Comparison of ENCODE assay signal across 7 cellular contexts in the genomic region with DNA sequence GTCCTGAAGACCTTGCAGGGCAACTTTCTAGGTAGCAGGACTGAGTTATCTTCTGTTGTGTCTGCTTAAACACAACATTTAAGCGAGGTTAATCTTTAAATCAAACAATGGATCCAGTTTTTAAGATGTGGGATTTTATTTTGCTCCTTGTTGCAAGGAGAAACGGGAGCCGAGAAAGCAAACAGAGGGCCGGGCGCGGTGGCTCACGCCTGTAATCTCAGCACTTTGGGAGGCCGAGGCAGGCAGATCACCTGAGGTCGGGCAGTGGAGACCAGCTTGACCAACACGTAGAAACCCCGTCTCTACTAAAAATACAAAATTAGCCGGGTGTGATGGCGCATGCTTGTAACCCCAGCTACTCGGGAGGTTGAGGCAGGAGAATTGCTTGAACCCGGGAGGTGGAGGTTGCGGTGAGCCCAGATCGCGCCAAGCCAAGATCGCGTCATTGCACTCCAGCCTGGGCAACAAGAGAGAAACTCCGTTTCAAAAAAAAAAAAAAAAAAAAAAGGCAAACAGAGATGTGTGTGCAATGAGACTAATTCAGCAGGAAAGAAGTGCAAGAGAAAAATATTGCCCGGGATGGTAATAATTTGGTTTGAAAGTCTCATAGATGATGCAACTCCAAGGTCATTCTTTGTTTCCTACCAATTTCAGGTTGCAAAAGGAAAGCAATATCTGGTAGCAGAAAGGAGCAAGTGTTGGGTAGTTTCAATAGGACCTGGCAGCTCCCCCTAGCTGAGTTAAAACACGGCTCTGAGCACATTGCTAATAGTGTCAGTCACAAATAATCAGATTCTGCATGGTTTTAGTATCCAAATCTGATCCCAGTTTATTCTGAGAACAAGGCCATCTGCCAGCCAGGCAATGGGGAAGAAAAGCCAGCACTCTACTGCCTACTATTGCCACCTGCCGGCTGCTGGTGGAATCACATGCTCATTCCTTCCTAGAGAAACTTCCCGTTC.
DNase-seq lines count a peak whose midpoint lies in the region; ATAC-seq, FAIRE-seq and TF ChIP-seq lines count a peak whose summit lies in the region.

No MANE protein-coding gene starts in this region.

- TF ChIP-seq RAD21 in HepG2 (CRISPR knock-in tag; IDR thresholded peaks at IDR 0.05), result peak; percentile 58

- WGBS in HepG2 (ENCODE audit: low lambda C conversion rate), result 81% methylated on average over 25 of the region's 25 CpGs

- POLR2A ChIA-PET in HepG2 (lab: Yijun Ruan, JAX), result interaction anchor here (0.7 kb wide), 1 partner anchor 58 kb away, joined by 3 read pairs; no protein-coding TSS in a partner anchor

- TF ChIP-seq CTCF in GM13977 (IDR thresholded peaks at IDR 0.05; ENCODE audit: extremely low read depth, insufficient read depth, missing control alignments) (peak; percentile 93), coronary artery (IDR thresholded peaks at IDR 0.05) (peak; percentile 86), HepG2 (CRISPR knock-in tag; IDR thresholded peaks at IDR 0.05) (peak; percentile 85)

- peaks cover 6 to 40% of the 10 kb centered on the region in 2 experiments for H3K36me3 ChIP-seq in HepG2 (replicated peaks in 1 of 2; ENCODE audit: control insufficient read depth in 1 of 2, insufficient read depth in 2 of 2, low read length in 2 of 2)

- H4K20me1 ChIP-seq in HepG2 (ENCODE audit: insufficient read depth, low read length), result 0 out of 2 replicates have a peak, but pooled peaks cover 5% of the 10 kb centered on the region

- H3K27ac ChIP-seq in coronary artery (peak overlapping the region in 1 of 2 donors; percentile 1), HepG2 (ENCODE audit: extremely low read length, insufficient read depth, low read length) (no peak overlapping the region)

- in situ Hi-C loops in GM13977 (cut with MboI; ENCODE audit: low pct_unique_long_range_greater_than_20kb, low sequenced_read_pairs, unreplicated experiment) (loop anchor here (5.0 to 10.0 kb wide), 2 partner anchors 206 to 359 kb away; no protein-coding TSS in a partner anchor), HepG2 (cut with HindIII; ENCODE audit: extremely low pct_ligation_motif_present, low pct_unique_long_range_greater_than_20kb) (loop anchor here (5.0 to 10.0 kb wide), 2 partner anchors 206 to 359 kb away; no protein-coding TSS in a partner anchor)

- no peak for TF ChIP-seq EP300 in HepG2 (IDR thresholded peaks at IDR 0.05; ENCODE audit: low read depth in 2 of 2, low read length in 2 of 2)
- TF ChIP-seq EP300 in HepG2 (CRISPR knock-in tag; IDR thresholded peaks at IDR 0.05; ENCODE audit: borderline replicate concordance), result no peak

- H3K9ac ChIP-seq in HepG2 (ENCODE audit: insufficient read depth, low read depth, low read length), result no peak overlapping the region

- H3K4me2 ChIP-seq in HepG2 (ENCODE audit: low read depth, low read length), result no peak overlapping the region

- FAIRE-seq in HepG2 (lab: Jason Lieb, UNC), result peak; percentile 86

- no peak overlapping the region for H2AFZ ChIP-seq in HepG2 (ENCODE audit: low read length)

- peaks cover 13% of the 10 kb centered on the region for H3K4me1 ChIP-seq in HepG2 (ENCODE audit: insufficient read depth, low read length)

- DNase-seq in GM13977 (ENCODE audit: low spot score), result peak; percentile 66
- DNase-seq in NCI-H446 treated with DMSO at 0.1 percent for 48 hours (lab: John Stamatoyannopoulos, UW), result peak; percentile 89
- DNase-seq in activated CD4-positive, alpha-beta T cell treated with anti-CD3 and anti-CD28 coated beads for 48 hours, result peak; percentile 80
- DNase-seq in coronary artery (ENCODE audit: low spot score), result peak; percentile 81
- peak; percentile 51 for DNase-seq in HepG2 (ENCODE audit: low spot score)
- DNase-seq in stimulated activated CD4-positive, alpha-beta T cell treated with anti-CD3 and anti-CD28 coated beads, Interleukin-4, amount 100 ng/mL, for 4 hours, result peak; percentile 59 to 72

- BruUV-seq in HepG2 (replicated peaks; lab: Mats Ljungman, UMichigan), result no TSS peak

- CTCF ChIA-PET in HepG2 (lab: Yijun Ruan, JAX; ENCODE audit: low intra/inter-chr PET ratio, low total read pairs), result interaction anchor here (0.8 to 2.6 kb wide), 4 partner anchors 162 to 355 kb away, joined by 3 to 23 read pairs (median 7); no protein-coding TSS in a partner anchor

- no peaks in the 10 kb centered on the region for H3K27me3 ChIP-seq in HepG2 (ENCODE audit: control insufficient read depth in 1 of 2, insufficient read depth in 2 of 2, low read length in 2 of 2)

- H3K9me3 ChIP-seq in HepG2 (ENCODE audit: low read length), result no peaks in the 10 kb centered on the region

- TF ChIP-seq POLR2A in HepG2 (IDR thresholded peaks at IDR 0.05; ENCODE audit: insufficient read depth in 1 of 2, low read depth in 2 of 2, low read length in 2 of 2), result no peak

- peak; percentile 73 for ATAC-seq in HG03280 (IDR thresholded peaks at IDR 0.05; ENCODE audit: unreplicated experiment)
- peak; percentile 59 for ATAC-seq in HepG2

- H3K79me2 ChIP-seq in HepG2 (ENCODE audit: insufficient read depth, low read length), result no peaks in the 10 kb centered on the region

- H3K4me3 ChIP-seq in coronary artery, result no peak overlapping the region
- no peak overlapping the region for H3K4me3 ChIP-seq in HepG2 (replicated peaks in 1 of 3; ENCODE audit: insufficient read depth in 1 of 3, low read depth in 2 of 3, low read length in 3 of 3)

- intact Hi-C loops in HepG2 (cut with micrococcal nuclease; ENCODE audit: unreplicated experiment), result loop anchor here (1.0 kb wide), 2 partner anchors 212 to 358 kb away; no protein-coding TSS in a partner anchor

TF ChIP-seq in HepG2, 621 proteins besides CTCF, POLR2A, EP300 and RAD21 (continues in another document):
- TF ChIP-seq CEBPG (CRISPR knock-in tag; IDR thresholded peaks at IDR 0.05) (0 out of 2 replicates have a peak, but pooled peaks have one; percentile 13), TEAD3 (CRISPR knock-in tag; optimal IDR thresholded peaks at IDR 0.05; ENCODE audit: borderline replicate concordance) (peak; percentile 31), ZEB1 (IDR thresholded peaks at IDR 0.05; ENCODE audit: insufficient replicate concordance, low read depth) (no peak), ZNF513 (CRISPR knock-in tag; conservative IDR thresholded peaks at IDR 0.05) (no peak), STAG1 (CRISPR knock-in tag; IDR thresholded peaks at IDR 0.05) (peak; percentile 86), ZNF629 (CRISPR knock-in tag; conservative IDR thresholded peaks at IDR 0.05) (no peak), PAXIP1 (CRISPR knock-in tag; conservative IDR thresholded peaks at IDR 0.05) (no peak), RCOR2 (CRISPR knock-in tag; IDR thresholded peaks at IDR 0.05) (no peak), ELF3 (CRISPR knock-in tag; IDR thresholded peaks at IDR 0.05) (0 out of 2 replicates have a peak, but pooled peaks have one; percentile 17), GATAD2A (CRISPR knock-in tag; IDR thresholded peaks at IDR 0.05) (0 out of 2 replicates have a peak, but pooled peaks have one; percentile 17), ZBTB7B (CRISPR knock-in tag; IDR thresholded peaks at IDR 0.05) (no peak), KAT8 (CRISPR knock-in tag; IDR thresholded peaks at IDR 0.05) (peak; percentile 17; the same call in 1 of the 2 replicates), SMC3 (IDR thresholded peaks at IDR 0.05; ENCODE audit: low read length) (peak; percentile 86)
